ENCODE assay signal across 2 cellular contexts in genomic region chr19:1224047-1224825, GRCh38.
TF ChIP-seq lines count a peak whose summit lies in the region.

No MANE protein-coding gene starts in this region.

TF ChIP-seq in HEK293, 187 proteins besides CTCF, POLR2A, EP300 and RAD21:
- no peak for TF ChIP-seq ZNF639 (tag by site-specific recombination; IDR thresholded peaks at IDR 0.05)
- TF ChIP-seq ZFHX2 (tag by site-specific recombination; conservative IDR thresholded peaks at IDR 0.05), result peak; percentile 51
- peak; percentile 82 for TF ChIP-seq GLIS2 (tag by site-specific recombination; IDR thresholded peaks at IDR 0.05)
- peak; percentile 94 for TF ChIP-seq GLIS1 (tag by site-specific recombination; IDR thresholded peaks at IDR 0.05)
- no peak for TF ChIP-seq ZNF776 (tag by site-specific recombination; IDR thresholded peaks at IDR 0.05; ENCODE audit: borderline replicate concordance)
- TF ChIP-seq ZNF18 (tag by site-specific recombination; IDR thresholded peaks at IDR 0.05), result no peak
- no peak for TF ChIP-seq HOXA7 (CRISPR knock-in tag; IDR thresholded peaks at IDR 0.05; ENCODE audit: borderline replicate concordance)
- no peak for TF ChIP-seq ZBTB20 (tag by site-specific recombination; IDR thresholded peaks at IDR 0.05)
- peak; percentile 40; the same call in 1 of the 2 replicates for TF ChIP-seq EGR2 (tag by site-specific recombination; IDR thresholded peaks at IDR 0.05; ENCODE audit: low read depth)
- TF ChIP-seq HIC1 (tag by site-specific recombination; IDR thresholded peaks at IDR 0.05), result no peak
- TF ChIP-seq ZNF274 (IDR thresholded peaks at IDR 0.05; ENCODE audit: low read length), result no peak
- no peak for TF ChIP-seq ZNF274 (tag by site-specific recombination; IDR thresholded peaks at IDR 0.05; ENCODE audit: borderline replicate concordance)
- TF ChIP-seq ZNF248 (tag by site-specific recombination; IDR thresholded peaks at IDR 0.05), result no peak
- no peak for TF ChIP-seq ZBTB8A (tag by site-specific recombination; IDR thresholded peaks at IDR 0.05)
- TF ChIP-seq YY1 (tag by site-specific recombination; IDR thresholded peaks at IDR 0.05), result no peak
- peak; percentile 85 for TF ChIP-seq ZIC2 (tag by site-specific recombination; IDR thresholded peaks at IDR 0.05)
- TF ChIP-seq ZBTB10 (tag by site-specific recombination; IDR thresholded peaks at IDR 0.05), result peak; percentile 62

TF ChIP-seq in K562, 482 proteins besides CTCF, POLR2A, EP300 and RAD21:
- TF ChIP-seq E2F3 (CRISPR knock-in tag; IDR thresholded peaks at IDR 0.05) (no peak), POLR2G (IDR thresholded peaks at IDR 0.05; ENCODE audit: low read depth, low read length) (0 out of 2 replicates have a peak, but pooled peaks have one; percentile 8), ZNF79 (CRISPR knock-in tag; IDR thresholded peaks at IDR 0.05; ENCODE audit: low read depth) (no peak)
